ENCODE assay signal across 1 cellular context in the genomic region with DNA sequence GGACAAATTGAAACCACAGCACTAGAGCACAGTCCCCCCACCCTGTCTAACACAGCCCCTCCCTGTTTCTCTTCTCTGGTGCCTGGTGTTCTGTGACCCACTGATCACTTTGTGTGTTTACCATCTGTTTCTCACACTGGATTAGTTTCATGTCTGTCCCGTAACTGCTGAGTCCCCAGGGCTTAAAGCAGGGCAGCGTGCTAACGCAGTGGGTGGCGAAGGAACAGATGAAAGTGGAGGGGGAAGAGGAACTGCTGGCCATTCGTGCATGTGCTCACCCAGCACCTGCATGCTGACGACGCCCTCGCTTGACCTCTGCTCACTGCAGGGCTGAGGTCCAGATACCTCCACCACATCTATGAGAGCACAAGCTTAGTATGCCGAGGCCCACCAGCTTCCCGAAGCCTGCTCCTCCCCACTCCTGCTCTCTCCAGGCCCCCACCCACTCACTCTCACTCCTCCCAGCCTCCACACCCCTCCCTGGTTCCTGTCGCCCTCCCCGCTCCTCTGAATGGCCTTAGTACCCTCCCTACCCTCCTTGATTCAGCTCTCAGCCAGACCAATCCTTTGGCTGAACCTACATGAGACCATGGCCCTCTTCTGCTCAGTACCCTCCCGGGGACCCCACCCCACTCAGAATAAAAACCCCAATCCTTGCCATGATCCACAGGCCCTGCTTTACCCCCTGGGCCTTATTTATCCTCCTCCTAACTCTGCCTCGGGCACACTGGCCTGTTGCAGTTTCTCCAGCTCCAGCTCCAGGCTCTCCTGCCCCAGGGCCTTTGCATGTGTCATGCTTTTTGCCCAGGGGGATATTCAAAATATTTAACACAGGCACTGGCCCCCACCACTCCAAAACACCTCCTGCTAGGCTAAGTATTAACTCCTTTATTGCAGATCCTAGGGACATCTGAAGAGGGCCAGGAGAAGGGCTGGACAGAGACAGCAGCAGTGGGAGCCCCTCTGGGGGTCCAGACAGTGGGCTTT.
TF ChIP-seq lines count a peak whose summit lies in the region.

No MANE protein-coding gene starts in this region.

TF ChIP-seq in GM12878, 131 proteins besides CTCF, POLR2A, EP300 and RAD21 (continued from another document and continues in another):
- TF ChIP-seq, protein P1, sequence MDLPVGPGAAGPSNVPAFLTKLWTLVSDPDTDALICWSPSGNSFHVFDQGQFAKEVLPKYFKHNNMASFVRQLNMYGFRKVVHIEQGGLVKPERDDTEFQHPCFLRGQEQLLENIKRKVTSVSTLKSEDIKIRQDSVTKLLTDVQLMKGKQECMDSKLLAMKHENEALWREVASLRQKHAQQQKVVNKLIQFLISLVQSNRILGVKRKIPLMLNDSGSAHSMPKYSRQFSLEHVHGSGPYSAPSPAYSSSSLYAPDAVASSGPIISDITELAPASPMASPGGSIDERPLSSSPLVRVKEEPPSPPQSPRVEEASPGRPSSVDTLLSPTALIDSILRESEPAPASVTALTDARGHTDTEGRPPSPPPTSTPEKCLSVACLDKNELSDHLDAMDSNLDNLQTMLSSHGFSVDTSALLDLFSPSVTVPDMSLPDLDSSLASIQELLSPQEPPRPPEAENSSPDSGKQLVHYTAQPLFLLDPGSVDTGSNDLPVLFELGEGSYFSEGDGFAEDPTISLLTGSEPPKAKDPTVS (IDR thresholded peaks at IDR 0.05; ENCODE audit: low read depth, low read length): no peak
- TF ChIP-seq, protein P2, sequence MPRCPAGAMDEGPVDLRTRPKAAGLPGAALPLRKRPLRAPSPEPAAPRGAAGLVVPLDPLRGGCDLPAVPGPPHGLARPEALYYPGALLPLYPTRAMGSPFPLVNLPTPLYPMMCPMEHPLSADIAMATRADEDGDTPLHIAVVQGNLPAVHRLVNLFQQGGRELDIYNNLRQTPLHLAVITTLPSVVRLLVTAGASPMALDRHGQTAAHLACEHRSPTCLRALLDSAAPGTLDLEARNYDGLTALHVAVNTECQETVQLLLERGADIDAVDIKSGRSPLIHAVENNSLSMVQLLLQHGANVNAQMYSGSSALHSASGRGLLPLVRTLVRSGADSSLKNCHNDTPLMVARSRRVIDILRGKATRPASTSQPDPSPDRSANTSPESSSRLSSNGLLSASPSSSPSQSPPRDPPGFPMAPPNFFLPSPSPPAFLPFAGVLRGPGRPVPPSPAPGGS (IDR thresholded peaks at IDR 0.05; ENCODE audit: borderline replicate concordance, insufficient read depth, low read depth, low read length, poor library complexity, severe bottlenecking): no peak
- peak; percentile 71 for TF ChIP-seq IKZF1 (conservative IDR thresholded peaks at IDR 0.05)
- no peak for TF ChIP-seq HDAC2 (IDR thresholded peaks at IDR 0.05)
- no peak for TF ChIP-seq TCF7 (IDR thresholded peaks at IDR 0.05; ENCODE audit: borderline replicate concordance)
- TF ChIP-seq, protein P3, sequence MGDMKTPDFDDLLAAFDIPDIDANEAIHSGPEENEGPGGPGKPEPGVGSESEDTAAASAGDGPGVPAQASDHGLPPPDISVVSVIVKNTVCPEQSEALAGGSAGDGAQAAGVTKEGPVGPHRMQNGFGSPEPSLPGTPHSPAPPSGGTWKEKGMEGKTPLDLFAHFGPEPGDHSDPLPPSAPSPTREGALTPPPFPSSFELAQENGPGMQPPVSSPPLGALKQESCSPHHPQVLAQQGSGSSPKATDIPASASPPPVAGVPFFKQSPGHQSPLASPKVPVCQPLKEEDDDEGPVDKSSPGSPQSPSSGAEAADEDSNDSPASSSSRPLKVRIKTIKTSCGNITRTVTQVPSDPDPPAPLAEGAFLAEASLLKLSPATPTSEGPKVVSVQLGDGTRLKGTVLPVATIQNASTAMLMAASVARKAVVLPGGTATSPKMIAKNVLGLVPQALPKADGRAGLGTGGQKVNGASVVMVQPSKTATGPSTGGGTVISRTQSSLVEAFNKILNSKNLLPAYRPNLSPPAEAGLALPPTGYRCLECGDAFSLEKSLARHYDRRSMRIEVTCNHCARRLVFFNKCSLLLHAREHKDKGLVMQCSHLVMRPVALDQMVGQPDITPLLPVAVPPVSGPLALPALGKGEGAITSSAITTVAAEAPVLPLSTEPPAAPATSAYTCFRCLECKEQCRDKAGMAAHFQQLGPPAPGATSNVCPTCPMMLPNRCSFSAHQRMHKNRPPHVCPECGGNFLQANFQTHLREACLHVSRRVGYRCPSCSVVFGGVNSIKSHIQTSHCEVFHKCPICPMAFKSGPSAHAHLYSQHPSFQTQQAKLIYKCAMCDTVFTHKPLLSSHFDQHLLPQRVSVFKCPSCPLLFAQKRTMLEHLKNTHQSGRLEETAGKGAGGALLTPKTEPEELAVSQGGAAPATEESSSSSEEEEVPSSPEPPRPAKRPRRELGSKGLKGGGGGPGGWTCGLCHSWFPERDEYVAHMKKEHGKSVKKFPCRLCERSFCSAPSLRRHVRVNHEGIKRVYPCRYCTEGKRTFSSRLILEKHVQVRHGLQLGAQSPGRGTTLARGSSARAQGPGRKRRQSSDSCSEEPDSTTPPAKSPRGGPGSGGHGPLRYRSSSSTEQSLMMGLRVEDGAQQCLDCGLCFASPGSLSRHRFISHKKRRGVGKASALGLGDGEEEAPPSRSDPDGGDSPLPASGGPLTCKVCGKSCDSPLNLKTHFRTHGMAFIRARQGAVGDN (IDR thresholded peaks at IDR 0.05): peak; percentile 99
- TF ChIP-seq, protein P4, sequence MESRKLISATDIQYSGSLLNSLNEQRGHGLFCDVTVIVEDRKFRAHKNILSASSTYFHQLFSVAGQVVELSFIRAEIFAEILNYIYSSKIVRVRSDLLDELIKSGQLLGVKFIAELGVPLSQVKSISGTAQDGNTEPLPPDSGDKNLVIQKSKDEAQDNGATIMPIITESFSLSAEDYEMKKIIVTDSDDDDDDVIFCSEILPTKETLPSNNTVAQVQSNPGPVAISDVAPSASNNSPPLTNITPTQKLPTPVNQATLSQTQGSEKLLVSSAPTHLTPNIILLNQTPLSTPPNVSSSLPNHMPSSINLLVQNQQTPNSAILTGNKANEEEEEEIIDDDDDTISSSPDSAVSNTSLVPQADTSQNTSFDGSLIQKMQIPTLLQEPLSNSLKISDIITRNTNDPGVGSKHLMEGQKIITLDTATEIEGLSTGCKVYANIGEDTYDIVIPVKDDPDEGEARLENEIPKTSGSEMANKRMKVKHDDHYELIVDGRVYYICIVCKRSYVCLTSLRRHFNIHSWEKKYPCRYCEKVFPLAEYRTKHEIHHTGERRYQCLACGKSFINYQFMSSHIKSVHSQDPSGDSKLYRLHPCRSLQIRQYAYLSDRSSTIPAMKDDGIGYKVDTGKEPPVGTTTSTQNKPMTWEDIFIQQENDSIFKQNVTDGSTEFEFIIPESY (IDR thresholded peaks at IDR 0.05): no peak
- TF ChIP-seq, protein P5, sequence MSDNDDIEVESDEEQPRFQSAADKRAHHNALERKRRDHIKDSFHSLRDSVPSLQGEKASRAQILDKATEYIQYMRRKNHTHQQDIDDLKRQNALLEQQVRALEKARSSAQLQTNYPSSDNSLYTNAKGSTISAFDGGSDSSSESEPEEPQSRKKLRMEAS (IDR thresholded peaks at IDR 0.05; ENCODE audit: low read depth, low read length): peak; percentile 94
- TF ChIP-seq, protein P6, sequence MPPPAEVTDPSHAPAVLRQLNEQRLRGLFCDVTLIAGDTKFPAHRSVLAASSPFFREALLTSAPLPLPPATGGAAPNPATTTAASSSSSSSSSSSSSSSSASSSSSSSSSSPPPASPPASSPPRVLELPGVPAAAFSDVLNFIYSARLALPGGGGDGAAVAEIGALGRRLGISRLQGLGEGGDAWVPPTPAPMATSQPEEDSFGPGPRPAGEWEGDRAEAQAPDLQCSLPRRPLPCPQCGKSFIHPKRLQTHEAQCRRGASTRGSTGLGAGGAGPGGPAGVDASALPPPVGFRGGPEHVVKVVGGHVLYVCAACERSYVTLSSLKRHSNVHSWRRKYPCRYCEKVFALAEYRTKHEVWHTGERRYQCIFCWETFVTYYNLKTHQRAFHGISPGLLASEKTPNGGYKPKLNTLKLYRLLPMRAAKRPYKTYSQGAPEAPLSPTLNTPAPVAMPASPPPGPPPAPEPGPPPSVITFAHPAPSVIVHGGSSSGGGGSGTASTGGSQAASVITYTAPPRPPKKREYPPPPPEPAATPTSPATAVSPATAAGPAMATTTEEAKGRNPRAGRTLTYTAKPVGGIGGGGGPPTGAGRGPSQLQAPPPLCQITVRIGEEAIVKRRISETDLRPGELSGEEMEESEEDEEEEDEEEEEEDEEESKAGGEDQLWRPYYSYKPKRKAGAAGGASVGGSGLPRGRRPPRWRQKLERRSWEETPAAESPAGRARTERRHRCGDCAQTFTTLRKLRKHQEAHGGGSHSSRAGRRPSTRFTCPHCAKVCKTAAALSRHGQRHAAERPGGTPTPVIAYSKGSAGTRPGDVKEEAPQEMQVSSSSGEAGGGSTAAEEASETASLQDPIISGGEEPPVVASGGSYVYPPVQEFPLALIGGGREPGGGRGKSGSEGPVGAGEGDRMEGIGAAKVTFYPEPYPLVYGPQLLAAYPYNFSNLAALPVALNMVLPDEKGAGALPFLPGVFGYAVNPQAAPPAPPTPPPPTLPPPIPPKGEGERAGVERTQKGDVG (CRISPR knock-in tag; IDR thresholded peaks at IDR 0.05): no peak
- TF ChIP-seq IRF4 (IDR thresholded peaks at IDR 0.05; ENCODE audit: low read depth, low read length): no peak
- TF ChIP-seq, protein P7, sequence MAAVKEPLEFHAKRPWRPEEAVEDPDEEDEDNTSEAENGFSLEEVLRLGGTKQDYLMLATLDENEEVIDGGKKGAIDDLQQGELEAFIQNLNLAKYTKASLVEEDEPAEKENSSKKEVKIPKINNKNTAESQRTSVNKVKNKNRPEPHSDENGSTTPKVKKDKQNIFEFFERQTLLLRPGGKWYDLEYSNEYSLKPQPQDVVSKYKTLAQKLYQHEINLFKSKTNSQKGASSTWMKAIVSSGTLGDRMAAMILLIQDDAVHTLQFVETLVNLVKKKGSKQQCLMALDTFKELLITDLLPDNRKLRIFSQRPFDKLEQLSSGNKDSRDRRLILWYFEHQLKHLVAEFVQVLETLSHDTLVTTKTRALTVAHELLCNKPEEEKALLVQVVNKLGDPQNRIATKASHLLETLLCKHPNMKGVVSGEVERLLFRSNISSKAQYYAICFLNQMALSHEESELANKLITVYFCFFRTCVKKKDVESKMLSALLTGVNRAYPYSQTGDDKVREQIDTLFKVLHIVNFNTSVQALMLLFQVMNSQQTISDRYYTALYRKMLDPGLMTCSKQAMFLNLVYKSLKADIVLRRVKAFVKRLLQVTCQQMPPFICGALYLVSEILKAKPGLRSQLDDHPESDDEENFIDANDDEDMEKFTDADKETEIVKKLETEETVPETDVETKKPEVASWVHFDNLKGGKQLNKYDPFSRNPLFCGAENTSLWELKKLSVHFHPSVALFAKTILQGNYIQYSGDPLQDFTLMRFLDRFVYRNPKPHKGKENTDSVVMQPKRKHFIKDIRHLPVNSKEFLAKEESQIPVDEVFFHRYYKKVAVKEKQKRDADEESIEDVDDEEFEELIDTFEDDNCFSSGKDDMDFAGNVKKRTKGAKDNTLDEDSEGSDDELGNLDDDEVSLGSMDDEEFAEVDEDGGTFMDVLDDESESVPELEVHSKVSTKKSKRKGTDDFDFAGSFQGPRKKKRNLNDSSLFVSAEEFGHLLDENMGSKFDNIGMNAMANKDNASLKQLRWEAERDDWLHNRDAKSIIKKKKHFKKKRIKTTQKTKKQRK (IDR thresholded peaks at IDR 0.05; ENCODE audit: low read depth, low read length): no peak
- TF ChIP-seq CHD2 (IDR thresholded peaks at IDR 0.05; ENCODE audit: borderline replicate concordance, low read depth, low read length): 0 out of 2 replicates have a peak, but pooled peaks have one; percentile 38
- no peak for TF ChIP-seq MXI1 (IDR thresholded peaks at IDR 0.05; ENCODE audit: low read depth, low read length)
- TF ChIP-seq, protein P8, sequence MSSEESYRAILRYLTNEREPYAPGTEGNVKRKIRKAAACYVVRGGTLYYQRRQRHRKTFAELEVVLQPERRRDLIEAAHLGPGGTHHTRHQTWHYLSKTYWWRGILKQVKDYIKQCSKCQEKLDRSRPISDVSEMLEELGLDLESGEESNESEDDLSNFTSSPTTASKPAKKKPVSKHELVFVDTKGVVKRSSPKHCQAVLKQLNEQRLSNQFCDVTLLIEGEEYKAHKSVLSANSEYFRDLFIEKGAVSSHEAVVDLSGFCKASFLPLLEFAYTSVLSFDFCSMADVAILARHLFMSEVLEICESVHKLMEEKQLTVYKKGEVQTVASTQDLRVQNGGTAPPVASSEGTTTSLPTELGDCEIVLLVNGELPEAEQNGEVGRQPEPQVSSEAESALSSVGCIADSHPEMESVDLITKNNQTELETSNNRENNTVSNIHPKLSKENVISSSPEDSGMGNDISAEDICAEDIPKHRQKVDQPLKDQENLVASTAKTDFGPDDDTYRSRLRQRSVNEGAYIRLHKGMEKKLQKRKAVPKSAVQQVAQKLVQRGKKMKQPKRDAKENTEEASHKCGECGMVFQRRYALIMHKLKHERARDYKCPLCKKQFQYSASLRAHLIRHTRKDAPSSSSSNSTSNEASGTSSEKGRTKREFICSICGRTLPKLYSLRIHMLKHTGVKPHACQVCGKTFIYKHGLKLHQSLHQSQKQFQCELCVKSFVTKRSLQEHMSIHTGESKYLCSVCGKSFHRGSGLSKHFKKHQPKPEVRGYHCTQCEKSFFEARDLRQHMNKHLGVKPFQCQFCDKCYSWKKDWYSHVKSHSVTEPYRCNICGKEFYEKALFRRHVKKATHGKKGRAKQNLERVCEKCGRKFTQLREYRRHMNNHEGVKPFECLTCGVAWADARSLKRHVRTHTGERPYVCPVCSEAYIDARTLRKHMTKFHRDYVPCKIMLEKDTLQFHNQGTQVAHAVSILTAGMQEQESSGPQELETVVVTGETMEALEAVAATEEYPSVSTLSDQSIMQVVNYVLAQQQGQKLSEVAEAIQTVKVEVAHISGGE (CRISPR knock-in tag; IDR thresholded peaks at IDR 0.05): no peak
- peak; percentile 47; the same call in 1 of the 2 replicates for TF ChIP-seq NBN (IDR thresholded peaks at IDR 0.05)
- TF ChIP-seq SP1 (IDR thresholded peaks at IDR 0.05; ENCODE audit: low read depth, low read length): no peak
- no peak for TF ChIP-seq FOXM1 (IDR thresholded peaks at IDR 0.05; ENCODE audit: low read depth, low read length)
- TF ChIP-seq, protein P9, sequence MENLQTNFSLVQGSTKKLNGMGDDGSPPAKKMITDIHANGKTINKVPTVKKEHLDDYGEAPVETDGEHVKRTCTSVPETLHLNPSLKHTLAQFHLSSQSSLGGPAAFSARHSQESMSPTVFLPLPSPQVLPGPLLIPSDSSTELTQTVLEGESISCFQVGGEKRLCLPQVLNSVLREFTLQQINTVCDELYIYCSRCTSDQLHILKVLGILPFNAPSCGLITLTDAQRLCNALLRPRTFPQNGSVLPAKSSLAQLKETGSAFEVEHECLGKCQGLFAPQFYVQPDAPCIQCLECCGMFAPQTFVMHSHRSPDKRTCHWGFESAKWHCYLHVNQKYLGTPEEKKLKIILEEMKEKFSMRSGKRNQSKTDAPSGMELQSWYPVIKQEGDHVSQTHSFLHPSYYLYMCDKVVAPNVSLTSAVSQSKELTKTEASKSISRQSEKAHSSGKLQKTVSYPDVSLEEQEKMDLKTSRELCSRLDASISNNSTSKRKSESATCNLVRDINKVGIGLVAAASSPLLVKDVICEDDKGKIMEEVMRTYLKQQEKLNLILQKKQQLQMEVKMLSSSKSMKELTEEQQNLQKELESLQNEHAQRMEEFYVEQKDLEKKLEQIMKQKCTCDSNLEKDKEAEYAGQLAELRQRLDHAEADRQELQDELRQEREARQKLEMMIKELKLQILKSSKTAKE (IDR thresholded peaks at IDR 0.05; ENCODE audit: low read depth, poor library complexity, severe bottlenecking): no peak
